Comparison of ENCODE assay signal across 17 cellular contexts in genomic region chr9:108547736-108548135, GRCh38.
DNase-seq lines count a peak whose midpoint lies in the region; ATAC-seq, FAIRE-seq and TF ChIP-seq lines count a peak whose summit lies in the region.
"Had no signal": no experiment of that assay in that cellular context is flagged by ENCODE, and none has a peak within 500 bp of the region (broad histone marks: within the 10 kb centered on the region; RNA-seq: fewer than 3 reads in every experiment).

No MANE protein-coding gene starts in this region.

- intact Hi-C loops in mammary epithelial cell (cut with micrococcal nuclease) (no loop called here), MCF 10A (cut with micrococcal nuclease) (no loop called here)

- no peaks in the 10 kb centered on the region for H3K36me3 Mint-ChIP-seq in MCF 10A (ENCODE audit: insufficient read depth, unreplicated experiment)
- H3K36me3 Mint-ChIP-seq in astrocyte (ENCODE audit: low read depth, unreplicated experiment), result no peaks in the 10 kb centered on the region
- H3K36me3 Mint-ChIP-seq: CD8-positive, alpha-beta memory T cell; IgD-negative memory B cell had no signal

- POLR2A ChIA-PET in MCF 10A (lab: Yijun Ruan, JAX), result interaction anchor here (0.6 kb wide), 1 partner anchor 483 kb away, joined by 4 read pairs; no protein-coding TSS in a partner anchor

- no peak overlapping the region for H3K27ac ChIP-seq in mammary epithelial cell (ENCODE audit: insufficient read depth, low read depth, low read length)
- H3K27ac ChIP-seq in astrocyte (ENCODE audit: low read depth, low read length), result no peak overlapping the region
- H3K27ac ChIP-seq in keratinocyte (ENCODE audit: control insufficient read depth, insufficient read depth, low read length), result no peak overlapping the region
- H3K27ac ChIP-seq: 22Rv1, BLaER1 had no signal

- WGBS in mammary epithelial cell (ENCODE audit: low coverage, missing lambda C conversion rate), result 86% methylated on average over 4 of the region's 4 CpGs

- no peak for ATAC-seq in GM21576 (IDR thresholded peaks at IDR 0.05; ENCODE audit: unreplicated experiment)
- no peak for ATAC-seq in HG02588 (IDR thresholded peaks at IDR 0.05; ENCODE audit: unreplicated experiment)
- ATAC-seq: GM12878, GM23338 had no signal

- in situ Hi-C loops in mammary epithelial cell (cut with MboI; ENCODE audit: low sequenced_read_pairs in 2 of 2), result loop anchor here (5.0 to 10.0 kb wide), 2 partner anchors 70 to 73 kb away; no protein-coding TSS in a partner anchor

- H3K36me3 ChIP-seq in mammary epithelial cell (ENCODE audit: insufficient read depth, low read length) (no peaks in the 10 kb centered on the region), astrocyte (ENCODE audit: insufficient read depth, low read length) (no peaks in the 10 kb centered on the region), keratinocyte (ENCODE audit: control insufficient read depth in 2 of 2, extremely low read depth in 1 of 2, insufficient read depth in 2 of 2, low read length in 2 of 2) (no peaks in the 10 kb centered on the region)
- H3K36me3 ChIP-seq: BLaER1 had no signal

- H3K9me1 ChIP-seq in keratinocyte (ENCODE audit: control insufficient read depth, extremely low read depth, insufficient read depth, low read length), result no peaks in the 10 kb centered on the region

- no peaks in the 10 kb centered on the region for H3K9me3 Mint-ChIP-seq in MCF 10A (ENCODE audit: unreplicated experiment)
- no peaks in the 10 kb centered on the region for H3K9me3 Mint-ChIP-seq in astrocyte (ENCODE audit: unreplicated experiment)
- H3K9me3 Mint-ChIP-seq: GM23338, IgD-negative memory B cell had no signal

- H2AFZ ChIP-seq in mammary epithelial cell (ENCODE audit: low read depth, low read length), result peak overlapping the region; percentile 32
- no peak overlapping the region for H2AFZ ChIP-seq in astrocyte (ENCODE audit: low read depth, low read length)
- no peak overlapping the region for H2AFZ ChIP-seq in keratinocyte (ENCODE audit: control insufficient read depth, low read length)
- H2AFZ ChIP-seq: GM23338 had no signal

- CTCF ChIA-PET in mammary epithelial cell (lab: Charles Lee; ENCODE audit: low non-redundant PET), result no interaction called here
- CTCF ChIA-PET in MCF 10A (lab: Yijun Ruan, JAX), result interaction anchor here (1.4 kb wide), 1 partner anchor 18 kb away, joined by 3 read pairs; no protein-coding TSS in a partner anchor

- H3K9me3 ChIP-seq in mammary epithelial cell (replicated peaks; ENCODE audit: insufficient read depth, low read length) (no peaks in the 10 kb centered on the region), astrocyte (ENCODE audit: insufficient read depth, low read depth, low read length) (no peaks in the 10 kb centered on the region), keratinocyte (ENCODE audit: control insufficient read depth, low read depth, low read length) (no peaks in the 10 kb centered on the region)
- H3K9me3 ChIP-seq: BLaER1, Caco-2 had no signal

- H3K27me3 ChIP-seq in mammary epithelial cell (ENCODE audit: insufficient read depth, low read length) (no peaks in the 10 kb centered on the region), astrocyte (ENCODE audit: insufficient read depth, low read length) (no peaks in the 10 kb centered on the region), keratinocyte (ENCODE audit: control insufficient read depth, extremely low read depth, insufficient read depth, low read length) (no peaks in the 10 kb centered on the region)
- H3K27me3 ChIP-seq: BLaER1 had no signal

- H3K4me1 ChIP-seq in mammary epithelial cell (ENCODE audit: insufficient read depth, low read length) (peaks cover 60% of the 10 kb centered on the region), astrocyte (ENCODE audit: insufficient read depth, low read length) (peaks cover 20% of the 10 kb centered on the region), keratinocyte (ENCODE audit: control insufficient read depth, extremely low read depth, insufficient read depth, low read length) (peaks cover 50% of the 10 kb centered on the region)

- H3K9ac ChIP-seq in mammary epithelial cell (ENCODE audit: insufficient read depth, low read length), result no peak overlapping the region
- no peak overlapping the region for H3K9ac ChIP-seq in astrocyte (ENCODE audit: low read length)
- H3K9ac ChIP-seq in keratinocyte (ENCODE audit: control insufficient read depth, extremely low read depth, insufficient read depth, low read length), result no peak overlapping the region
- H3K9ac ChIP-seq: BLaER1 had no signal

- BruUV-seq in mammary epithelial cell (replicated peaks; lab: Mats Ljungman, UMichigan) (no TSS peak), MCF 10A (replicated peaks; lab: Mats Ljungman, UMichigan) (no TSS peak)

- H3K27me3 Mint-ChIP-seq in MCF 10A (ENCODE audit: insufficient read depth, unreplicated experiment) (no peaks in the 10 kb centered on the region), astrocyte (ENCODE audit: low read depth, unreplicated experiment) (peaks cover 1% of the 10 kb centered on the region)

- H3K4me2 ChIP-seq in mammary epithelial cell (ENCODE audit: insufficient read depth, low read depth, low read length) (no peak overlapping the region), astrocyte (ENCODE audit: low read length) (no peak overlapping the region), keratinocyte (ENCODE audit: control insufficient read depth, extremely low read depth, insufficient read depth, low read depth, low read length) (no peak overlapping the region)
- H3K4me2 ChIP-seq: BLaER1, GM23338 had no signal

- peak; percentile 65 for DNase-seq in mammary epithelial cell
- no peak for DNase-seq in MCF 10A (ENCODE audit: unreplicated experiment)
- no peak for DNase-seq in astrocyte (ENCODE audit: low read depth)
- no peak for DNase-seq in keratinocyte (ENCODE audit: low read depth, low spot score)
- no peak for DNase-seq in activated CD8-positive, alpha-beta memory T cell treated with anti-CD3 and anti-CD28 coated beads for 24 hours
- DNase-seq: AML-193; Caco-2; CD8-positive, alpha-beta memory T cell; H7 had no signal

- H3K4me3 Mint-ChIP-seq in MCF 10A (ENCODE audit: unreplicated experiment) (no peak overlapping the region), astrocyte (ENCODE audit: unreplicated experiment) (no peak overlapping the region)
- H3K4me3 Mint-ChIP-seq: CD8-positive, alpha-beta memory T cell; GM23338; IgD-negative memory B cell had no signal

- H3K4me1 Mint-ChIP-seq in MCF 10A (ENCODE audit: insufficient read depth, unreplicated experiment) (peaks cover 40% of the 10 kb centered on the region), astrocyte (ENCODE audit: low read depth, unreplicated experiment) (peaks cover 22% of the 10 kb centered on the region)
- H3K4me1 Mint-ChIP-seq: CD8-positive, alpha-beta memory T cell; IgD-negative memory B cell had no signal

- peak; percentile 9 for FAIRE-seq in astrocyte (lab: Jason Lieb, UNC)
- FAIRE-seq in keratinocyte (lab: Jason Lieb, UNC), result peak; percentile 13
- FAIRE-seq: GM12878, GM18507 had no signal

- H4K20me1 ChIP-seq in mammary epithelial cell (ENCODE audit: insufficient read depth, low read length) (no peaks in the 10 kb centered on the region), astrocyte (ENCODE audit: insufficient read depth, low read length) (no peaks in the 10 kb centered on the region), keratinocyte (ENCODE audit: control insufficient read depth, extremely low read depth, insufficient read depth, low read length) (no peaks in the 10 kb centered on the region)
- H4K20me1 ChIP-seq: BLaER1 had no signal

- dilution Hi-C loops in mammary epithelial cell (cut with HindIII; ENCODE audit: low sequenced_read_pairs) (no loop called here), keratinocyte (cut with MboI; ENCODE audit: extremely low pct_ligation_motif_present, low sequenced_read_pairs) (no loop called here)

- H3K4me3 ChIP-seq in mammary epithelial cell (replicated peaks in 1 of 3; ENCODE audit: insufficient read depth in 1 of 3, low read depth in 2 of 3, low read length in 3 of 3) (no peak overlapping the region), astrocyte (ENCODE audit: insufficient read depth, low read depth, low read length) (no peak overlapping the region), keratinocyte (ENCODE audit: control insufficient read depth in 2 of 3, extremely low read depth in 1 of 3, insufficient read depth in 2 of 3, low read depth in 1 of 3, low read length in 3 of 3) (no peak overlapping the region)
- H3K4me3 ChIP-seq: BLaER1, GM12878, GM23338 had no signal

- TF ChIP-seq CTCF in mammary epithelial cell (conservative IDR thresholded peaks at IDR 0.05 in 1 of 2, IDR thresholded peaks at IDR 0.05 in 1 of 2; ENCODE audit: extremely low read depth in 1 of 2, insufficient read depth in 1 of 2, low read depth in 1 of 2, low read length in 2 of 2) (no peak), MCF 10A (IDR thresholded peaks at IDR 0.05; ENCODE audit: unreplicated experiment) (no peak), astrocyte (IDR thresholded peaks at IDR 0.05; ENCODE audit: insufficient read depth, low read depth, low read length) (no peak), keratinocyte (optimal IDR thresholded peaks at IDR 0.05 in 1 of 3, IDR thresholded peaks at IDR 0.05 in 1 of 3, conservative IDR thresholded peaks at IDR 0.05 in 1 of 3; ENCODE audit: extremely low read depth in 1 of 3, insufficient read depth in 2 of 3, low read length in 3 of 3) (no peak)

- H3K27ac Mint-ChIP-seq in MCF 10A (ENCODE audit: low read depth, unreplicated experiment), result no peak overlapping the region
- no peak overlapping the region for H3K27ac Mint-ChIP-seq in astrocyte (ENCODE audit: unreplicated experiment)
- H3K27ac Mint-ChIP-seq: CD8-positive, alpha-beta memory T cell; GM23338; IgD-negative memory B cell had no signal

- H3K79me2 ChIP-seq in mammary epithelial cell (ENCODE audit: insufficient read depth, low read length), result no peaks in the 10 kb centered on the region
- H3K79me2 ChIP-seq in astrocyte (ENCODE audit: insufficient read depth, low read length), result no peaks in the 10 kb centered on the region
- H3K79me2 ChIP-seq in keratinocyte (ENCODE audit: control insufficient read depth, insufficient read depth, low read length), result no peaks in the 10 kb centered on the region
